Comparison of ENCODE assay signal across 1 cellular context in the genomic region with DNA sequence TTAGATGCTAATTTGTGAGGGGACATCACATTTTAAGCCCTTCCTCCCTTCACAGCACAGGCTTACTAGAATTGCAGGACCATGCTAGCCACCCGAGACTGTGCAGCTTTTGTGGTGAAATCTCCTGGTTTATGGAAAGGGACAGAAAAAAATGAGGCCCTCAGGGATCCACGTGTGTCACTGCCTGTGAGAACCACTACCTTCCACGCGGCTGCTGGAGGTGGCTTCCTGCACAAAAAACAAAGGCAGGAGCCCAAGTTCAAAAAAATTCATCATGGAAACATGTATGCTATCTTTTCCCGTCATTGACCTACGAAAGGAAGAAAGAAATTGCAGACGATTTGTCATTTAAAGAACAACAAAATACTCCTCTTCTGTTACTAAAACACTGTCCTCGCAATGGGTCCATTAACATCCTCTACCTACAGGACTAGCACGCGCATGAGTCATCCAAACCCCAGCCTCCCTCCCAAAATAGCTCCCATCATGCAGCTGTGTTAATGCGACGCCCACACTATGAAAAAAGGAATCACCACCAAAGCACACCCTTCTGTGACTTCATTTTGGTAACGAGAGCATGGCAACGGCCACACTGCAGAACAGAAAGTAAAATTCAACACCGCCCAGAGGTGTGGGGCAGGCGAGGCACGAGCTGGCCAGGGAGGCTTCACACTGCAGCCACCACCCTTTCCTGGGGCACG.
A peak's percentile ranks its signal among the peaks of the same experiment; 100 is the strongest.
TF ChIP-seq lines count a peak whose summit lies in the region.

No MANE protein-coding gene starts in this region.

TF ChIP-seq in GM12878, 131 proteins besides CTCF, POLR2A, EP300 and RAD21 (continued from another document and continues in another):
- TF ChIP-seq, protein P1, sequence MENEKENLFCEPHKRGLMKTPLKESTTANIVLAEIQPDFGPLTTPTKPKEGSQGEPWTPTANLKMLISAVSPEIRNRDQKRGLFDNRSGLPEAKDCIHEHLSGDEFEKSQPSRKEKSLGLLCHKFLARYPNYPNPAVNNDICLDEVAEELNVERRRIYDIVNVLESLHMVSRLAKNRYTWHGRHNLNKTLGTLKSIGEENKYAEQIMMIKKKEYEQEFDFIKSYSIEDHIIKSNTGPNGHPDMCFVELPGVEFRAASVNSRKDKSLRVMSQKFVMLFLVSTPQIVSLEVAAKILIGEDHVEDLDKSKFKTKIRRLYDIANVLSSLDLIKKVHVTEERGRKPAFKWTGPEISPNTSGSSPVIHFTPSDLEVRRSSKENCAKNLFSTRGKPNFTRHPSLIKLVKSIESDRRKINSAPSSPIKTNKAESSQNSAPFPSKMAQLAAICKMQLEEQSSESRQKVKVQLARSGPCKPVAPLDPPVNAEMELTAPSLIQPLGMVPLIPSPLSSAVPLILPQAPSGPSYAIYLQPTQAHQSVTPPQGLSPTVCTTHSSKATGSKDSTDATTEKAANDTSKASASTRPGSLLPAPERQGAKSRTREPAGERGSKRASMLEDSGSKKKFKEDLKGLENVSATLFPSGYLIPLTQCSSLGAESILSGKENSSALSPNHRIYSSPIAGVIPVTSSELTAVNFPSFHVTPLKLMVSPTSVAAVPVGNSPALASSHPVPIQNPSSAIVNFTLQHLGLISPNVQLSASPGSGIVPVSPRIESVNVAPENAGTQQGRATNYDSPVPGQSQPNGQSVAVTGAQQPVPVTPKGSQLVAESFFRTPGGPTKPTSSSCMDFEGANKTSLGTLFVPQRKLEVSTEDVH (IDR thresholded peaks at IDR 0.05; ENCODE audit: low read depth, partially characterized antibody), result no peak
- no peak for TF ChIP-seq EZH2 (IDR thresholded peaks at IDR 0.05; ENCODE audit: borderline replicate concordance, control insufficient read depth, low read depth, low read length)
- TF ChIP-seq CREM (IDR thresholded peaks at IDR 0.05; ENCODE audit: low read depth), result peak; percentile 60; the same call in 1 of the 2 replicates
- TF ChIP-seq LARP7 (IDR thresholded peaks at IDR 0.05), result no peak
- TF ChIP-seq, protein P2, sequence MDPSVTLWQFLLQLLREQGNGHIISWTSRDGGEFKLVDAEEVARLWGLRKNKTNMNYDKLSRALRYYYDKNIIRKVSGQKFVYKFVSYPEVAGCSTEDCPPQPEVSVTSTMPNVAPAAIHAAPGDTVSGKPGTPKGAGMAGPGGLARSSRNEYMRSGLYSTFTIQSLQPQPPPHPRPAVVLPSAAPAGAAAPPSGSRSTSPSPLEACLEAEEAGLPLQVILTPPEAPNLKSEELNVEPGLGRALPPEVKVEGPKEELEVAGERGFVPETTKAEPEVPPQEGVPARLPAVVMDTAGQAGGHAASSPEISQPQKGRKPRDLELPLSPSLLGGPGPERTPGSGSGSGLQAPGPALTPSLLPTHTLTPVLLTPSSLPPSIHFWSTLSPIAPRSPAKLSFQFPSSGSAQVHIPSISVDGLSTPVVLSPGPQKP (IDR thresholded peaks at IDR 0.05; ENCODE audit: low read depth, low read length), result no peak
- TF ChIP-seq BACH1 (IDR thresholded peaks at IDR 0.05; ENCODE audit: borderline replicate concordance), result no peak
- peak in 1 of 2 experiments; percentile 38; a peak in 1 of 4 replicates for TF ChIP-seq ETV6 (conservative IDR thresholded peaks at IDR 0.05 in 1 of 2, IDR thresholded peaks at IDR 0.05 in 1 of 2; ENCODE audit: borderline replicate concordance in 1 of 2, low read depth in 1 of 2)
- TF ChIP-seq, protein P3, sequence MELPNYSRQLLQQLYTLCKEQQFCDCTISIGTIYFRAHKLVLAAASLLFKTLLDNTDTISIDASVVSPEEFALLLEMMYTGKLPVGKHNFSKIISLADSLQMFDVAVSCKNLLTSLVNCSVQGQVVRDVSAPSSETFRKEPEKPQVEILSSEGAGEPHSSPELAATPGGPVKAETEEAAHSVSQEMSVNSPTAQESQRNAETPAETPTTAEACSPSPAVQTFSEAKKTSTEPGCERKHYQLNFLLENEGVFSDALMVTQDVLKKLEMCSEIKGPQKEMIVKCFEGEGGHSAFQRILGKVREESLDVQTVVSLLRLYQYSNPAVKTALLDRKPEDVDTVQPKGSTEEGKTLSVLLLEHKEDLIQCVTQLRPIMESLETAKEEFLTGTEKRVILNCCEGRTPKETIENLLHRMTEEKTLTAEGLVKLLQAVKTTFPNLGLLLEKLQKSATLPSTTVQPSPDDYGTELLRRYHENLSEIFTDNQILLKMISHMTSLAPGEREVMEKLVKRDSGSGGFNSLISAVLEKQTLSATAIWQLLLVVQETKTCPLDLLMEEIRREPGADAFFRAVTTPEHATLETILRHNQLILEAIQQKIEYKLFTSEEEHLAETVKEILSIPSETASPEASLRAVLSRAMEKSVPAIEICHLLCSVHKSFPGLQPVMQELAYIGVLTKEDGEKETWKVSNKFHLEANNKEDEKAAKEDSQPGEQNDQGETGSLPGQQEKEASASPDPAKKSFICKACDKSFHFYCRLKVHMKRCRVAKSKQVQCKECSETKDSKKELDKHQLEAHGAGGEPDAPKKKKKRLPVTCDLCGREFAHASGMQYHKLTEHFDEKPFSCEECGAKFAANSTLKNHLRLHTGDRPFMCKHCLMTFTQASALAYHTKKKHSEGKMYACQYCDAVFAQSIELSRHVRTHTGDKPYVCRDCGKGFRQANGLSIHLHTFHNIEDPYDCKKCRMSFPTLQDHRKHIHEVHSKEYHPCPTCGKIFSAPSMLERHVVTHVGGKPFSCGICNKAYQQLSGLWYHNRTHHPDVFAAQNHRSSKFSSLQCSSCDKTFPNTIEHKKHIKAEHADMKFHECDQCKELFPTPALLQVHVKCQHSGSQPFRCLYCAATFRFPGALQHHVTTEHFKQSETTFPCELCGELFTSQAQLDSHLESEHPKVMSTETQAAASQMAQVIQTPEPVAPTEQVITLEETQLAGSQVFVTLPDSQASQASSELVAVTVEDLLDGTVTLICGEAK (IDR thresholded peaks at IDR 0.05; ENCODE audit: borderline replicate concordance), result no peak
- no peak for TF ChIP-seq NFYA (IDR thresholded peaks at IDR 0.05; ENCODE audit: borderline replicate concordance, low read depth, low read length)
- no peak for TF ChIP-seq IKZF1 (conservative IDR thresholded peaks at IDR 0.05)
- TF ChIP-seq, protein P4, sequence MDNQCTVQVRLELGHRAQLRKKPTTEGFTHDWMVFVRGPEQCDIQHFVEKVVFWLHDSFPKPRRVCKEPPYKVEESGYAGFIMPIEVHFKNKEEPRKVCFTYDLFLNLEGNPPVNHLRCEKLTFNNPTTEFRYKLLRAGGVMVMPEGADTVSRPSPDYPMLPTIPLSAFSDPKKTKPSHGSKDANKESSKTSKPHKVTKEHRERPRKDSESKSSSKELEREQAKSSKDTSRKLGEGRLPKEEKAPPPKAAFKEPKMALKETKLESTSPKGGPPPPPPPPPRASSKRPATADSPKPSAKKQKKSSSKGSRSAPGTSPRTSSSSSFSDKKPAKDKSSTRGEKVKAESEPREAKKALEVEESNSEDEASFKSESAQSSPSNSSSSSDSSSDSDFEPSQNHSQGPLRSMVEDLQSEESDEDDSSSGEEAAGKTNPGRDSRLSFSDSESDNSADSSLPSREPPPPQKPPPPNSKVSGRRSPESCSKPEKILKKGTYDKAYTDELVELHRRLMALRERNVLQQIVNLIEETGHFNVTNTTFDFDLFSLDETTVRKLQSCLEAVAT (IDR thresholded peaks at IDR 0.05), result no peak
- no peak for TF ChIP-seq MXI1 (IDR thresholded peaks at IDR 0.05; ENCODE audit: low read depth, low read length)
- TF ChIP-seq, protein P5, sequence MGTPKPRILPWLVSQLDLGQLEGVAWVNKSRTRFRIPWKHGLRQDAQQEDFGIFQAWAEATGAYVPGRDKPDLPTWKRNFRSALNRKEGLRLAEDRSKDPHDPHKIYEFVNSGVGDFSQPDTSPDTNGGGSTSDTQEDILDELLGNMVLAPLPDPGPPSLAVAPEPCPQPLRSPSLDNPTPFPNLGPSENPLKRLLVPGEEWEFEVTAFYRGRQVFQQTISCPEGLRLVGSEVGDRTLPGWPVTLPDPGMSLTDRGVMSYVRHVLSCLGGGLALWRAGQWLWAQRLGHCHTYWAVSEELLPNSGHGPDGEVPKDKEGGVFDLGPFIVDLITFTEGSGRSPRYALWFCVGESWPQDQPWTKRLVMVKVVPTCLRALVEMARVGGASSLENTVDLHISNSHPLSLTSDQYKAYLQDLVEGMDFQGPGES (IDR thresholded peaks at IDR 0.05), result no peak
- no peak for TF ChIP-seq ZBED1 (IDR thresholded peaks at IDR 0.05; ENCODE audit: borderline replicate concordance)
- TF ChIP-seq PAX5 (IDR thresholded peaks at IDR 0.05; ENCODE audit: borderline replicate concordance, low read depth, low read length), result 0 out of 2 replicates have a peak, but pooled peaks have one; percentile 34
- TF ChIP-seq KLF5 (IDR thresholded peaks at IDR 0.05; ENCODE audit: partially characterized antibody), result no peak
- peak; percentile 64 for TF ChIP-seq RUNX3 (IDR thresholded peaks at IDR 0.05; ENCODE audit: low read length)
- no peak for TF ChIP-seq MYB (IDR thresholded peaks at IDR 0.05; ENCODE audit: borderline replicate concordance, low read depth, low read length)
- TF ChIP-seq RFX5 (IDR thresholded peaks at IDR 0.05; ENCODE audit: low read depth, low read length), result no peak
- TF ChIP-seq TCF3 (IDR thresholded peaks at IDR 0.05; ENCODE audit: borderline replicate concordance, insufficient read depth, low read depth, low read length), result 0 out of 2 replicates have a peak, but pooled peaks have one; percentile 39
- TF ChIP-seq TCF7 (IDR thresholded peaks at IDR 0.05; ENCODE audit: borderline replicate concordance), result no peak
- no peak for TF ChIP-seq TAF1 (IDR thresholded peaks at IDR 0.05; ENCODE audit: borderline replicate concordance, low read depth, low read length)
- TF ChIP-seq CBX5 (IDR thresholded peaks at IDR 0.05; ENCODE audit: low read depth), result 0 out of 2 replicates have a peak, but pooled peaks have one; percentile 22
- TF ChIP-seq, protein P6, sequence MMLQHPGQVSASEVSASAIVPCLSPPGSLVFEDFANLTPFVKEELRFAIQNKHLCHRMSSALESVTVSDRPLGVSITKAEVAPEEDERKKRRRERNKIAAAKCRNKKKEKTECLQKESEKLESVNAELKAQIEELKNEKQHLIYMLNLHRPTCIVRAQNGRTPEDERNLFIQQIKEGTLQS (IDR thresholded peaks at IDR 0.05; ENCODE audit: borderline replicate concordance, extremely low read depth, low read depth, low read length), result no peak
- TF ChIP-seq RELA (IDR thresholded peaks at IDR 0.05; ENCODE audit: borderline replicate concordance, partially characterized antibody), result no peak
- TF ChIP-seq, protein P7, sequence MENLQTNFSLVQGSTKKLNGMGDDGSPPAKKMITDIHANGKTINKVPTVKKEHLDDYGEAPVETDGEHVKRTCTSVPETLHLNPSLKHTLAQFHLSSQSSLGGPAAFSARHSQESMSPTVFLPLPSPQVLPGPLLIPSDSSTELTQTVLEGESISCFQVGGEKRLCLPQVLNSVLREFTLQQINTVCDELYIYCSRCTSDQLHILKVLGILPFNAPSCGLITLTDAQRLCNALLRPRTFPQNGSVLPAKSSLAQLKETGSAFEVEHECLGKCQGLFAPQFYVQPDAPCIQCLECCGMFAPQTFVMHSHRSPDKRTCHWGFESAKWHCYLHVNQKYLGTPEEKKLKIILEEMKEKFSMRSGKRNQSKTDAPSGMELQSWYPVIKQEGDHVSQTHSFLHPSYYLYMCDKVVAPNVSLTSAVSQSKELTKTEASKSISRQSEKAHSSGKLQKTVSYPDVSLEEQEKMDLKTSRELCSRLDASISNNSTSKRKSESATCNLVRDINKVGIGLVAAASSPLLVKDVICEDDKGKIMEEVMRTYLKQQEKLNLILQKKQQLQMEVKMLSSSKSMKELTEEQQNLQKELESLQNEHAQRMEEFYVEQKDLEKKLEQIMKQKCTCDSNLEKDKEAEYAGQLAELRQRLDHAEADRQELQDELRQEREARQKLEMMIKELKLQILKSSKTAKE (IDR thresholded peaks at IDR 0.05; ENCODE audit: low read depth, poor library complexity, severe bottlenecking), result no peak
- no peak for TF ChIP-seq TARDBP (IDR thresholded peaks at IDR 0.05; ENCODE audit: borderline replicate concordance)
- TF ChIP-seq SP1 (IDR thresholded peaks at IDR 0.05; ENCODE audit: low read depth, low read length), result peak; percentile 50
- TF ChIP-seq HCFC1 (IDR thresholded peaks at IDR 0.05; ENCODE audit: low read length), result no peak
- no peak for TF ChIP-seq DPF2 (IDR thresholded peaks at IDR 0.05)
- TF ChIP-seq, protein P8, sequence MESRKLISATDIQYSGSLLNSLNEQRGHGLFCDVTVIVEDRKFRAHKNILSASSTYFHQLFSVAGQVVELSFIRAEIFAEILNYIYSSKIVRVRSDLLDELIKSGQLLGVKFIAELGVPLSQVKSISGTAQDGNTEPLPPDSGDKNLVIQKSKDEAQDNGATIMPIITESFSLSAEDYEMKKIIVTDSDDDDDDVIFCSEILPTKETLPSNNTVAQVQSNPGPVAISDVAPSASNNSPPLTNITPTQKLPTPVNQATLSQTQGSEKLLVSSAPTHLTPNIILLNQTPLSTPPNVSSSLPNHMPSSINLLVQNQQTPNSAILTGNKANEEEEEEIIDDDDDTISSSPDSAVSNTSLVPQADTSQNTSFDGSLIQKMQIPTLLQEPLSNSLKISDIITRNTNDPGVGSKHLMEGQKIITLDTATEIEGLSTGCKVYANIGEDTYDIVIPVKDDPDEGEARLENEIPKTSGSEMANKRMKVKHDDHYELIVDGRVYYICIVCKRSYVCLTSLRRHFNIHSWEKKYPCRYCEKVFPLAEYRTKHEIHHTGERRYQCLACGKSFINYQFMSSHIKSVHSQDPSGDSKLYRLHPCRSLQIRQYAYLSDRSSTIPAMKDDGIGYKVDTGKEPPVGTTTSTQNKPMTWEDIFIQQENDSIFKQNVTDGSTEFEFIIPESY (IDR thresholded peaks at IDR 0.05), result no peak
- TF ChIP-seq SREBF2 (IDR thresholded peaks at IDR 0.05; ENCODE audit: low read length), result no peak
- TF ChIP-seq BMI1 (IDR thresholded peaks at IDR 0.05; ENCODE audit: borderline replicate concordance), result no peak
- peak; percentile 66; the same call in 1 of the 2 replicates for TF ChIP-seq BCL11A (IDR thresholded peaks at IDR 0.05; ENCODE audit: low read depth, low read length)
- TF ChIP-seq SPI1 (IDR thresholded peaks at IDR 0.05; ENCODE audit: borderline replicate concordance, insufficient read depth, low read depth, low read length), result peak; percentile 45; the same call in 1 of the 2 replicates
- TF ChIP-seq GATAD2B (conservative IDR thresholded peaks at IDR 0.05; ENCODE audit: low read depth), result no peak
- TF ChIP-seq, protein P9, sequence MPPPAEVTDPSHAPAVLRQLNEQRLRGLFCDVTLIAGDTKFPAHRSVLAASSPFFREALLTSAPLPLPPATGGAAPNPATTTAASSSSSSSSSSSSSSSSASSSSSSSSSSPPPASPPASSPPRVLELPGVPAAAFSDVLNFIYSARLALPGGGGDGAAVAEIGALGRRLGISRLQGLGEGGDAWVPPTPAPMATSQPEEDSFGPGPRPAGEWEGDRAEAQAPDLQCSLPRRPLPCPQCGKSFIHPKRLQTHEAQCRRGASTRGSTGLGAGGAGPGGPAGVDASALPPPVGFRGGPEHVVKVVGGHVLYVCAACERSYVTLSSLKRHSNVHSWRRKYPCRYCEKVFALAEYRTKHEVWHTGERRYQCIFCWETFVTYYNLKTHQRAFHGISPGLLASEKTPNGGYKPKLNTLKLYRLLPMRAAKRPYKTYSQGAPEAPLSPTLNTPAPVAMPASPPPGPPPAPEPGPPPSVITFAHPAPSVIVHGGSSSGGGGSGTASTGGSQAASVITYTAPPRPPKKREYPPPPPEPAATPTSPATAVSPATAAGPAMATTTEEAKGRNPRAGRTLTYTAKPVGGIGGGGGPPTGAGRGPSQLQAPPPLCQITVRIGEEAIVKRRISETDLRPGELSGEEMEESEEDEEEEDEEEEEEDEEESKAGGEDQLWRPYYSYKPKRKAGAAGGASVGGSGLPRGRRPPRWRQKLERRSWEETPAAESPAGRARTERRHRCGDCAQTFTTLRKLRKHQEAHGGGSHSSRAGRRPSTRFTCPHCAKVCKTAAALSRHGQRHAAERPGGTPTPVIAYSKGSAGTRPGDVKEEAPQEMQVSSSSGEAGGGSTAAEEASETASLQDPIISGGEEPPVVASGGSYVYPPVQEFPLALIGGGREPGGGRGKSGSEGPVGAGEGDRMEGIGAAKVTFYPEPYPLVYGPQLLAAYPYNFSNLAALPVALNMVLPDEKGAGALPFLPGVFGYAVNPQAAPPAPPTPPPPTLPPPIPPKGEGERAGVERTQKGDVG (CRISPR knock-in tag; IDR thresholded peaks at IDR 0.05), result no peak
